ENCODE assay signal across 23 cellular contexts in the genomic region with DNA sequence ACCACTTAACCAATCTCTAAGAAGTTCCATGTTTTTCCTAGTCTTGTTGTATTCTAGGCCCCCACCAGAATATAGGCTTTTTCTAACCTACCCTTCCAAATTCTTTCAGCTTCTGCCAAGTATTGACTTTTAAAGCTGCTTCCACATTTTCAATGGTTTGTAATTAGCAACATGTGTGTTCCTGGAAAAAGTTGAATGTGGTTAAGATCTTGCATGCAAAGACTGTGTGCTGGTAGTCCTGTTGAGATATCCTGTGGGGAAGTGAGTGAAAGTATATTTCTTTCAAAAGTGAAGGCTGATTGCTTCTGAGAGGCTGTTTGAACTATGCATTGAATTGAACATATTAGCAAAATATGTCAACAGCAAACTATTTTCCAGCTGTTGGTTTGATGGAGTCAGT. TPM values are rescaled to one million over a fixed set of nuclear protein-coding genes. Genes with fewer than 3 reads are reported as not detected.
"Had no signal": no experiment of that assay in that cellular context is flagged by ENCODE, and none has a peak within 500 bp of the region (broad histone marks: within the 10 kb centered on the region; RNA-seq: fewer than 3 reads in every experiment).

No MANE protein-coding gene starts in this region.

- H3K27ac Mint-ChIP-seq: naive thymus-derived CD8-positive, alpha-beta T cell; neural progenitor cell had no signal

- ATAC-seq: mucosa of descending colon; naive thymus-derived CD8-positive, alpha-beta T cell had no signal

- DNase-seq: dorsolateral prefrontal cortex; effector CD8-positive, alpha-beta T cell; foreskin melanocyte; head of caudate nucleus; kidney glomerular epithelial cell; mammary epithelial cell; mucosa of descending colon; naive thymus-derived CD8-positive, alpha-beta T cell; nucleus accumbens; ovary; sigmoid colon; stimulated activated CD4-positive, alpha-beta T cell treated with anti-CD3 and anti-CD28 coated beads, Interleukin-2, amount 100 ng/mL, for 24 hours; stimulated activated naive CD4-positive, alpha-beta T cell; stomach; substantia nigra; transverse colon had no signal

- H3K4me1 Mint-ChIP-seq: naive thymus-derived CD8-positive, alpha-beta T cell; neural progenitor cell had no signal

- H3K4me3 Mint-ChIP-seq: naive thymus-derived CD8-positive, alpha-beta T cell; neural progenitor cell had no signal

- H3K36me3 Mint-ChIP-seq: neural progenitor cell had no signal

RNA-seq across cellular contexts. Expression of a gene that starts 0.6 kb away (rescaled TPM):
- total RNA-seq: dorsolateral prefrontal cortex; hepatocyte; lower leg skin; mammary epithelial cell; mucosa of descending colon; naive thymus-derived CD8-positive, alpha-beta T cell; ovary; posterior vena cava; right atrium auricular region; sigmoid colon; stomach; thoracic aorta; transverse colon; ureter had no signal

RNA-seq across cellular contexts. Expression of a gene that starts 23.5 kb away (rescaled TPM):
- total RNA-seq: hepatocyte; lower leg skin; mammary epithelial cell; mucosa of descending colon; naive thymus-derived CD8-positive, alpha-beta T cell; ovary; posterior vena cava; right atrium auricular region; sigmoid colon; stomach; thoracic aorta; transverse colon; ureter had no signal

RNA-seq across cellular contexts. Expression of a gene that starts 56.6 kb away (rescaled TPM):
- total RNA-seq: dorsolateral prefrontal cortex; hepatocyte; lower leg skin; mammary epithelial cell; mucosa of descending colon; naive thymus-derived CD8-positive, alpha-beta T cell; ovary; posterior vena cava; right atrium auricular region; sigmoid colon; stomach; thoracic aorta; transverse colon; ureter had no signal
